1 cellular context compared by ENCODE assay signal in the genomic region with DNA sequence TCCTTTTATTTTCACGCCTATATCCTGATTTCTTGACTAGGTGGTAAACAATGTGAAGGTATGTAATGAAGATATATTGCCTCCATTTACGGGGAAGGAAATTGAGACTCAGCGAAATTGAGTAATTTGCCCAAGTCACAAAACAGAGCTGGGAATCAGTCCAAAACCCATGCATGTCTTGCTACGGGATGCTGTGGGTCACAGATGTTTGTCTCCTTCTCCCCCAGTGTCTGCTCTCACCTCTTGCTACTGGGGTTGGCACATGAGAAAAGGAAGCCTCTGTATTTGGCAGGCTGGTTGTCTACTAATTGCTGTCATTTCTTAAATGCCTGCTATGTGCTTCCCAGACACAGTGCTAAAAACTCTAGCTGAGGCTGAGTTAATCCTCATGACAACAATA.
A peak's percentile ranks its signal among the peaks of the same experiment; 100 is the strongest.
TF ChIP-seq lines count a peak whose summit lies in the region.

No MANE protein-coding gene starts in this region.

TF ChIP-seq in SK-N-SH, 30 proteins besides CTCF, POLR2A, EP300 and RAD21 (continued from another document):
- TF ChIP-seq, protein P1, sequence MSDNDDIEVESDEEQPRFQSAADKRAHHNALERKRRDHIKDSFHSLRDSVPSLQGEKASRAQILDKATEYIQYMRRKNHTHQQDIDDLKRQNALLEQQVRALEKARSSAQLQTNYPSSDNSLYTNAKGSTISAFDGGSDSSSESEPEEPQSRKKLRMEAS (IDR thresholded peaks at IDR 0.05; ENCODE audit: low read depth): peak; percentile 37; the same call in 1 of the 2 replicates
- TF ChIP-seq RCOR1 (IDR thresholded peaks at IDR 0.05; ENCODE audit: low read length): no peak
- no peak for TF ChIP-seq MXI1 (IDR thresholded peaks at IDR 0.05; ENCODE audit: low read depth, low read length)
- TF ChIP-seq, protein P2, sequence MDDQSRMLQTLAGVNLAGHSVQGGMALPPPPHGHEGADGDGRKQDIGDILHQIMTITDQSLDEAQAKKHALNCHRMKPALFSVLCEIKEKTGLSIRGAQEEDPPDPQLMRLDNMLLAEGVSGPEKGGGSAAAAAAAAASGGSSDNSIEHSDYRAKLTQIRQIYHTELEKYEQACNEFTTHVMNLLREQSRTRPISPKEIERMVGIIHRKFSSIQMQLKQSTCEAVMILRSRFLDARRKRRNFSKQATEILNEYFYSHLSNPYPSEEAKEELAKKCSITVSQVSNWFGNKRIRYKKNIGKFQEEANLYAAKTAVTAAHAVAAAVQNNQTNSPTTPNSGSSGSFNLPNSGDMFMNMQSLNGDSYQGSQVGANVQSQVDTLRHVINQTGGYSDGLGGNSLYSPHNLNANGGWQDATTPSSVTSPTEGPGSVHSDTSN (IDR thresholded peaks at IDR 0.05): peak; percentile 40; the same call in 1 of the 2 replicates
- peak; percentile 73 for TF ChIP-seq NFIC (IDR thresholded peaks at IDR 0.05; ENCODE audit: borderline replicate concordance)
- TF ChIP-seq EZH2phosphoT487 (IDR thresholded peaks at IDR 0.05; ENCODE audit: borderline replicate concordance, low read depth): no peak
